In genomic region chr5:7208911-7209310, GRCh38 we compare ENCODE assay signal across 16 cellular contexts.
A peak's percentile ranks its signal among the peaks of the same experiment; 100 is the strongest.
DNase-seq lines count a peak whose midpoint lies in the region; ATAC-seq and TF ChIP-seq lines count a peak whose summit lies in the region.
"Had no signal": no experiment of that assay in that cellular context is flagged by ENCODE, and none has a peak within 500 bp of the region (broad histone marks: within the 10 kb centered on the region; RNA-seq: fewer than 3 reads in every experiment).

No MANE protein-coding gene starts in this region.

- intact Hi-C loops in colonic mucosa (cut with DNase I): no loop called here
- intact Hi-C loops in sciatic nerve (cut with DNase I): no loop called here

- no peak overlapping the region for H3K27ac Mint-ChIP-seq in CD8-positive, alpha-beta memory T cell
- H3K27ac Mint-ChIP-seq: activated naive CD8-positive, alpha-beta T cell treated with anti-CD3 and anti-CD28 coated beads, Interleukin-2, amount 10 ng/mL, durations not matched to agents 7 days and 5 days had no signal

- H3K27ac ChIP-seq in colonic mucosa: peak overlapping the region; percentile 26
- H3K27ac ChIP-seq in CD8-positive, alpha-beta memory T cell (ENCODE audit: low read depth, low read length): no peak overlapping the region

- peak; percentile 98 for DNase-seq in NCI-H1092 treated with DMSO at 0.1 percent for 48 hours (lab: John Stamatoyannopoulos, UW)
- DNase-seq in NCI-H2081 treated with DMSO at 0.1 percent for 48 hours (lab: John Stamatoyannopoulos, UW): peak; percentile 90
- no peak for DNase-seq in colonic mucosa
- peak; percentile 60 for DNase-seq in sciatic nerve (ENCODE audit: low spot score)
- DNase-seq in pons (ENCODE audit: low spot score): no peak
- DNase-seq in CD8-positive, alpha-beta memory T cell: no peak
- DNase-seq: activated naive CD8-positive, alpha-beta T cell treated with anti-CD3 and anti-CD28 coated beads, Interleukin-2, amount 10 ng/mL, durations not matched to agents 7 days and 5 days; activated T-cell treated with anti-CD3 and anti-CD28 coated beads, Interleukin-2, amount 50 U/mL, for 1 hour; GOT3; head of caudate nucleus; mesenchymal stem cell; NCI-H82; Peyer's patch had no signal

- peaks cover 4% of the 10 kb centered on the region for H3K4me1 ChIP-seq in colonic mucosa
- no peaks in the 10 kb centered on the region for H3K4me1 ChIP-seq in CD8-positive, alpha-beta memory T cell (ENCODE audit: insufficient read depth, low read length)

- no peaks in the 10 kb centered on the region for H3K36me3 Mint-ChIP-seq in CD8-positive, alpha-beta memory T cell
- H3K36me3 Mint-ChIP-seq: activated naive CD8-positive, alpha-beta T cell treated with anti-CD3 and anti-CD28 coated beads, Interleukin-2, amount 10 ng/mL, durations not matched to agents 7 days and 5 days had no signal

- no peak overlapping the region for H3K4me3 ChIP-seq in colonic mucosa
- no peak overlapping the region for H3K4me3 ChIP-seq in CD8-positive, alpha-beta memory T cell (ENCODE audit: low read length)
- H3K4me3 ChIP-seq: Peyer's patch had no signal

- TF ChIP-seq CTCF in colonic mucosa (IDR thresholded peaks at IDR 0.05): no peak

- no peaks in the 10 kb centered on the region for H3K9me3 ChIP-seq in colonic mucosa
- H3K9me3 ChIP-seq in CD8-positive, alpha-beta memory T cell (ENCODE audit: low read length): no peaks in the 10 kb centered on the region
- H3K9me3 ChIP-seq: Peyer's patch had no signal

- H3K27me3 Mint-ChIP-seq in CD8-positive, alpha-beta memory T cell: peaks cover 0 to 4% of the 10 kb centered on the region in 2 donors
- H3K27me3 Mint-ChIP-seq: activated naive CD8-positive, alpha-beta T cell treated with anti-CD3 and anti-CD28 coated beads, Interleukin-2, amount 10 ng/mL, durations not matched to agents 7 days and 5 days had no signal

- H3K27me3 ChIP-seq in colonic mucosa: no peaks in the 10 kb centered on the region
- no peaks in the 10 kb centered on the region for H3K27me3 ChIP-seq in CD8-positive, alpha-beta memory T cell (ENCODE audit: insufficient read depth, low read length, poor library complexity, severe bottlenecking)
- H3K27me3 ChIP-seq: Peyer's patch had no signal

- POLR2A ChIA-PET in CD8-positive, alpha-beta memory T cell (lab: Charles Lee): no interaction called here

- ATAC-seq in sciatic nerve (peak; percentile 83), esophagus mucosa (no peak), HG03469 (IDR thresholded peaks at IDR 0.05; ENCODE audit: unreplicated experiment) (no peak)

- no peaks in the 10 kb centered on the region for H3K36me3 ChIP-seq in colonic mucosa
- H3K36me3 ChIP-seq in CD8-positive, alpha-beta memory T cell (ENCODE audit: insufficient read depth, low read length): no peaks in the 10 kb centered on the region
- H3K36me3 ChIP-seq: Peyer's patch had no signal

- H3K4me3 Mint-ChIP-seq in CD8-positive, alpha-beta memory T cell: no peak overlapping the region
- H3K4me3 Mint-ChIP-seq: activated naive CD8-positive, alpha-beta T cell treated with anti-CD3 and anti-CD28 coated beads, Interleukin-2, amount 10 ng/mL, durations not matched to agents 7 days and 5 days; neural crest cell had no signal

- H3K9me3 Mint-ChIP-seq in CD8-positive, alpha-beta memory T cell: peaks cover 4 to 7% (median 5%) of the 10 kb centered on the region in 5 donors

- H3K9ac ChIP-seq in colonic mucosa (ENCODE audit: low read depth in 2 of 2, low read length in 2 of 2): peak overlapping the region in 1 of 2 donors; percentile 46

- CTCF ChIA-PET in CD8-positive, alpha-beta memory T cell (lab: Charles Lee): no interaction called here

- H3K4me1 Mint-ChIP-seq in CD8-positive, alpha-beta memory T cell: no peaks in the 10 kb centered on the region
- H3K4me1 Mint-ChIP-seq: activated naive CD8-positive, alpha-beta T cell treated with anti-CD3 and anti-CD28 coated beads, Interleukin-2, amount 10 ng/mL, durations not matched to agents 7 days and 5 days; neural crest cell had no signal

Comparison
In these comparisons a context has a peak if more than half of its experiments do, and no peak if none do; other contexts are left out.
1. DNase-seq: peak in NCI-H1092 treated with DMSO at 0.1 percent for 48 hours (single experiment), NCI-H2081 treated with DMSO at 0.1 percent for 48 hours (single experiment) and sciatic nerve (single experiment); none in colonic mucosa (single experiment), pons (single experiment) and CD8-positive, alpha-beta memory T cell (0 of 5).